ENCODE assay signal across 20 cellular contexts in genomic region chr6:111997863-111998191, GRCh38. TPM values are rescaled to one million over a fixed set of nuclear protein-coding genes. Genes with fewer than 3 reads are reported as not detected.
DNase-seq lines count a peak whose midpoint lies in the region; ATAC-seq and TF ChIP-seq lines count a peak whose summit lies in the region.
"Had no signal": no experiment of that assay in that cellular context is flagged by ENCODE, and none has a peak within 500 bp of the region (broad histone marks: within the 10 kb centered on the region; RNA-seq: fewer than 3 reads in every experiment).

No MANE protein-coding gene starts in this region.

- H3K4me3 ChIP-seq in right atrium auricular region: peak overlapping the region in 1 of 2 donors; percentile 33
- H3K4me3 ChIP-seq: Peyer's patch had no signal

- H3K9me3 ChIP-seq in right atrium auricular region: no peaks in the 10 kb centered on the region
- H3K9me3 ChIP-seq: Peyer's patch had no signal

- no peak overlapping the region for H3K4me3 Mint-ChIP-seq in effector memory CD8-positive, alpha-beta T cell
- H3K4me3 Mint-ChIP-seq: activated naive CD4-positive, alpha-beta T cell treated with anti-CD3 and anti-CD28 coated beads for 36 hours had no signal

- no peaks in the 10 kb centered on the region for H3K27me3 ChIP-seq in right atrium auricular region
- H3K27me3 ChIP-seq: Peyer's patch had no signal

- H3K9me3 Mint-ChIP-seq in effector memory CD8-positive, alpha-beta T cell: no peaks in the 10 kb centered on the region
- H3K9me3 Mint-ChIP-seq: activated naive CD4-positive, alpha-beta T cell treated with anti-CD3 and anti-CD28 coated beads for 36 hours; activated T-cell treated with anti-CD3 and anti-CD28 coated beads, Interleukin-2, amount 50 U/mL, for 4 hours; IgD-negative memory B cell; stimulated activated naive CD8-positive, alpha-beta T cell treated with anti-CD3 and anti-CD28 coated beads, Interleukin-15, Interleukin-2, amounts not matched to agents 100 ng/mL and 50 ng/mL, for 24 hours had no signal

- TF ChIP-seq CTCF in right atrium auricular region (IDR thresholded peaks at IDR 0.05): no peak

- intact Hi-C loops in sciatic nerve (cut with DNase I): loop anchor here (5.0 to 10.0 kb wide), 2 partner anchors 44 to 123 kb away; partner anchors contain the start of gene FYN

- peak overlapping the region; percentile 37 to 56 for H3K27ac ChIP-seq in right atrium auricular region
- H3K27ac ChIP-seq: C4-2B had no signal

- DNase-seq in Ammon's horn (ENCODE audit: low spot score): peak; percentile 14
- DNase-seq in cerebellar cortex (ENCODE audit: low spot score): peak; percentile 48
- DNase-seq in right atrium auricular region (ENCODE audit: low spot score): peak; percentile 78
- DNase-seq in sciatic nerve (ENCODE audit: low spot score): peak; percentile 71
- no peak for DNase-seq in effector memory CD8-positive, alpha-beta T cell
- no peak for DNase-seq in HT-29 (ENCODE audit: low spot score)
- DNase-seq in NCI-H1105 treated with DMSO at 0.1 percent for 48 hours (lab: John Stamatoyannopoulos, UW): no peak
- no peak for DNase-seq in DMS153 treated with DMSO at 0.1 percent for 48 hours (lab: John Stamatoyannopoulos, UW; ENCODE audit: unreplicated experiment)
- DNase-seq: activated naive CD4-positive, alpha-beta T cell treated with anti-CD3 and anti-CD28 coated beads for 36 hours; activated T-cell treated with anti-CD3 and anti-CD28 coated beads, Interleukin-2, amount 50 U/mL, for 4 hours; cortex of kidney; MM.1S; Peyer's patch; stimulated activated CD4-positive, alpha-beta T cell treated with anti-CD3 and anti-CD28 coated beads, Interleukin-2, amount 100 ng/mL, for 24 hours had no signal

- no peaks in the 10 kb centered on the region for H3K36me3 ChIP-seq in right atrium auricular region
- H3K36me3 ChIP-seq: Peyer's patch had no signal

- peaks cover 0 to 6% of the 10 kb centered on the region in 2 donors for H3K4me1 ChIP-seq in right atrium auricular region

- peaks cover 16% of the 10 kb centered on the region in 2 donors for H3K4me1 Mint-ChIP-seq in effector memory CD8-positive, alpha-beta T cell (ENCODE audit: low read depth in 2 of 2)

- no peaks in the 10 kb centered on the region for H3K27me3 Mint-ChIP-seq in effector memory CD8-positive, alpha-beta T cell
- H3K27me3 Mint-ChIP-seq: stimulated activated naive CD8-positive, alpha-beta T cell treated with anti-CD3 and anti-CD28 coated beads, Interleukin-15, Interleukin-2, amounts not matched to agents 100 ng/mL and 50 ng/mL, for 24 hours had no signal

- H3K36me3 Mint-ChIP-seq in effector memory CD8-positive, alpha-beta T cell (ENCODE audit: insufficient read depth): peaks cover 5% of the 10 kb centered on the region

- no peak overlapping the region for H3K27ac Mint-ChIP-seq in effector memory CD8-positive, alpha-beta T cell
- H3K27ac Mint-ChIP-seq: activated naive CD4-positive, alpha-beta T cell treated with anti-CD3 and anti-CD28 coated beads for 36 hours had no signal

- peak; percentile 83 for ATAC-seq in sciatic nerve
- no peak for ATAC-seq in effector memory CD8-positive, alpha-beta T cell (replicated peaks)

RNA-seq across cellular contexts. Expression of gene CCN6, which starts 56.1 kb away (rescaled TPM):
- total RNA-seq in right atrium auricular region (not detected), sciatic nerve (0.18 TPM)
- not detected in 2 replicates for total RNA-seq in HT-29 (2014; rRNA removed; shearing (Covaris generic))
- total RNA-seq: A673, fibroblast of villous mesenchyme, Peyer's patch, ureter had no signal

Comparison
In these comparisons a context has a peak if more than half of its experiments do, and no peak if none do; other contexts are left out.
1. DNase-seq: peak in Ammon's horn (single experiment), cerebellar cortex (single experiment), right atrium auricular region (single experiment) and sciatic nerve (single experiment); none in effector memory CD8-positive, alpha-beta T cell (0 of 3), HT-29 (single experiment), NCI-H1105 treated with DMSO at 0.1 percent for 48 hours (single experiment) and DMS153 treated with DMSO at 0.1 percent for 48 hours (single experiment).